ENCODE assay signal across 10 cellular contexts in genomic region chr20:41702647-41703046, GRCh38.
"Had no signal": no experiment of that assay in that cellular context is flagged by ENCODE, and none has a peak within 500 bp of the region (broad histone marks: within the 10 kb centered on the region; RNA-seq: fewer than 3 reads in every experiment).

No MANE protein-coding gene starts in this region.

- FAIRE-seq: H54, HTR-8/SVneo, K562 had no signal

- ATAC-seq: K562 had no signal

- H2AFZ ChIP-seq: GM23248 had no signal

- H3K4me3 Mint-ChIP-seq: H9 had no signal

- H3K9me3 Mint-ChIP-seq: H9 had no signal

- H3K4me3 ChIP-seq: GM23248, K562 had no signal

- H3K27ac Mint-ChIP-seq: H9 had no signal

- H3K27ac ChIP-seq: GM23248, HL-60 had no signal

- DNase-seq: GOT3, HCEC 1CT, IMR-90, KG1 had no signal

- H3K9ac ChIP-seq: GM23248 had no signal
